ENCODE assay signal across 16 cellular contexts in the genomic region with DNA sequence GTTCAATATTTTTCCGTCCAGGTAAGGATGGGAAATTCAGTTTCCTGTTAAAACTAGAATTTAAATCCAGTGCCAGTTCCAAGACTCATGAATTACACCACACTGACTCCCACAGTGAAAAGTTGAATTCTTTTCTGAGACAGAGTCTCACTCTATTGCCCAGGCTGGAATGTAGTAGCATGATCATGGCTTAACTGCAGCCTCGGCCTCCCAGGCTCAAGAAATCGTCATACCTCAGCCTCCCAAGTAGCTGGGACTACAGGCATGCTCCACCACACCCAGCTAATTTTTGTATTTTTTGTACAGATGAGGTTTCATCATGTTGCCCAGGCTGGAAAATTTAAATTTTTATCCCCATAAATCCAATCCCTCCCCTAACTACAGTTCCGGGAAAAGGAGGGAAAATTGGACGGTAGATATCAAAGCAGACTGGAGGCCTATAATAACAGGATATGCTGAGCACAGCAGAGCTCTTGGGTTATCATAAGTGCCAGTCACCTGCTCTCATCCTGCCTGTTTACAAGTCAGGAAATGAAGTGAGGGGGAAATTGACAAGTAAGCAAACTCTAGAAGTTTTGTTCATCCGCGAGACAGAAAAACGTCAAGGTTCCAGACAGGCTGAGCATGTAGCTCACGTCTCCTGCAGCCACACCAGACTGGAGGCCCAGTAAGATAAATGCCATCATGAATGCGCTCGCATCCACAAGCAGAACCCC.
DNase-seq lines count a peak whose midpoint lies in the region; ATAC-seq, FAIRE-seq and TF ChIP-seq lines count a peak whose summit lies in the region.
"Had no signal": no experiment of that assay in that cellular context is flagged by ENCODE, and none has a peak within 500 bp of the region (broad histone marks: within the 10 kb centered on the region; RNA-seq: fewer than 3 reads in every experiment).

No MANE protein-coding gene starts in this region.

- H3K4me3 ChIP-seq in spleen (no peak overlapping the region), pancreas (no peak overlapping the region)
- H3K4me3 ChIP-seq: tibial nerve had no signal

- H3K9me3 Mint-ChIP-seq in activated naive CD4-positive, alpha-beta T cell treated with anti-CD3 and anti-CD28 coated beads, Interleukin-2, amount 50 U/mL, for 24 hours, result no peaks in the 10 kb centered on the region
- no peaks in the 10 kb centered on the region for H3K9me3 Mint-ChIP-seq in T-helper 1 cell treated with Interleukin-12 subunit alpha and Interleukin-12 subunit beta and Interleukin-4 antibody, amounts not matched to agents 30 μg/mL and 1 μg/mL, for 36 hours

- H3K27ac ChIP-seq in spleen (peak overlapping the region; percentile 60 to 81 (median 74)), pancreas (no peak overlapping the region)
- H3K27ac ChIP-seq: tibial nerve had no signal

- H3K4me3 Mint-ChIP-seq in activated naive CD4-positive, alpha-beta T cell treated with anti-CD3 and anti-CD28 coated beads, Interleukin-2, amount 50 U/mL, for 24 hours, result peak overlapping the region; percentile 7
- H3K4me3 Mint-ChIP-seq in T-helper 1 cell treated with Interleukin-12 subunit alpha and Interleukin-12 subunit beta and Interleukin-4 antibody, amounts not matched to agents 30 μg/mL and 1 μg/mL, for 36 hours, result no peak overlapping the region

- H3K27me3 ChIP-seq in spleen (replicated peaks in 1 of 7) (no peaks in the 10 kb centered on the region), pancreas (no peaks in the 10 kb centered on the region)
- H3K27me3 ChIP-seq: tibial nerve had no signal

- ATAC-seq in pancreas, result no peak
- no peak for ATAC-seq in HG03135 (IDR thresholded peaks at IDR 0.05; ENCODE audit: unreplicated experiment)
- ATAC-seq: left ventricle myocardium superior had no signal

- TF ChIP-seq CTCF in spleen (IDR thresholded peaks at IDR 0.05 in 8 of 11, conservative IDR thresholded peaks at IDR 0.05 in 3 of 11) (no peak), pancreas (IDR thresholded peaks at IDR 0.05) (no peak)

- peaks cover 32% of the 10 kb centered on the region for H3K4me1 Mint-ChIP-seq in activated naive CD4-positive, alpha-beta T cell treated with anti-CD3 and anti-CD28 coated beads, Interleukin-2, amount 50 U/mL, for 24 hours
- peaks cover 17% of the 10 kb centered on the region for H3K4me1 Mint-ChIP-seq in T-helper 1 cell treated with Interleukin-12 subunit alpha and Interleukin-12 subunit beta and Interleukin-4 antibody, amounts not matched to agents 30 μg/mL and 1 μg/mL, for 36 hours (ENCODE audit: low read depth)

- no peaks in the 10 kb centered on the region for H3K36me3 ChIP-seq in spleen
- no peaks in the 10 kb centered on the region for H3K36me3 ChIP-seq in pancreas
- H3K36me3 ChIP-seq: tibial nerve had no signal

- intact Hi-C loops in spleen (cut with DNase I; ENCODE audit: low total_unique reads) (no loop called here), pancreas (cut with DNase I) (no loop called here)

- DNase-seq in activated naive CD4-positive, alpha-beta T cell treated with anti-CD3 and anti-CD28 coated beads, Interleukin-2, amount 50 U/mL, for 16 hours, result no peak
- DNase-seq in dermis microvascular lymphatic vessel endothelial cell (ENCODE audit: low read depth in 2 of 2) (peak; percentile 87 to 92), spleen (no peak), pancreas (no peak), cortex of kidney (lab: John Stamatoyannopoulos, UW) (no peak)
- DNase-seq: hypothalamus, left ventricle myocardium superior, NCI-H1048, NCI-H2171 treated with DMSO at 0.1 percent for 48 hours, OCI-M1, small intestine, SW 1271 had no signal

- no peak for TF ChIP-seq POLR2A in spleen (IDR thresholded peaks at IDR 0.05)

- 52 to 73% (median 62%) methylated on average over 11 of the region's 11 CpGs for WGBS in spleen, 5 donors
- WGBS in pancreas, 2 donors, result 82% methylated on average over 11 of the region's 11 CpGs

- FAIRE-seq in pancreas (lab: Jason Lieb, UNC), result no peak
- FAIRE-seq: small intestine had no signal

- H3K4me1 ChIP-seq in spleen (peaks cover 13 to 62% (median 42%) of the 10 kb centered on the region in 6 donors), pancreas (no peaks in the 10 kb centered on the region)
- H3K4me1 ChIP-seq: tibial nerve had no signal

- H3K9me3 ChIP-seq in spleen (no peaks in the 10 kb centered on the region), pancreas (no peaks in the 10 kb centered on the region)
- H3K9me3 ChIP-seq: tibial nerve had no signal

- no peaks in the 10 kb centered on the region for H3K27me3 Mint-ChIP-seq in activated naive CD4-positive, alpha-beta T cell treated with anti-CD3 and anti-CD28 coated beads, Interleukin-2, amount 50 U/mL, for 24 hours
- peaks cover 35% of the 10 kb centered on the region for H3K27me3 Mint-ChIP-seq in T-helper 1 cell treated with Interleukin-12 subunit alpha and Interleukin-12 subunit beta and Interleukin-4 antibody, amounts not matched to agents 30 μg/mL and 1 μg/mL, for 36 hours (ENCODE audit: low read depth)

- H3K36me3 Mint-ChIP-seq in activated naive CD4-positive, alpha-beta T cell treated with anti-CD3 and anti-CD28 coated beads, Interleukin-2, amount 50 U/mL, for 24 hours, result no peaks in the 10 kb centered on the region
- no peaks in the 10 kb centered on the region for H3K36me3 Mint-ChIP-seq in T-helper 1 cell treated with Interleukin-12 subunit alpha and Interleukin-12 subunit beta and Interleukin-4 antibody, amounts not matched to agents 30 μg/mL and 1 μg/mL, for 36 hours (ENCODE audit: low read depth)

- peak overlapping the region; percentile 25 for H3K27ac Mint-ChIP-seq in activated naive CD4-positive, alpha-beta T cell treated with anti-CD3 and anti-CD28 coated beads, Interleukin-2, amount 50 U/mL, for 24 hours
- H3K27ac Mint-ChIP-seq in T-helper 1 cell treated with Interleukin-12 subunit alpha and Interleukin-12 subunit beta and Interleukin-4 antibody, amounts not matched to agents 30 μg/mL and 1 μg/mL, for 36 hours, result peak overlapping the region; percentile 34

Comparison
In these comparisons a context has a peak if more than half of its experiments do, and no peak if none do; other contexts are left out.
1. DNase-seq: peak in dermis microvascular lymphatic vessel endothelial cell (2 of 2); none in activated naive CD4-positive, alpha-beta T cell treated with anti-CD3 and anti-CD28 coated beads, Interleukin-2, amount 50 U/mL, for 16 hours (single experiment), spleen (single experiment), pancreas (0 of 6) and cortex of kidney (single experiment).
2. H3K27ac ChIP-seq: peak in spleen (8 of 8); none in pancreas (0 of 4).